Comparison of ENCODE assay signal across 1 cellular context in genomic region chr14:31909977-31910376, GRCh38.
TF ChIP-seq lines count a peak whose summit lies in the region.

No MANE protein-coding gene starts in this region.

TF ChIP-seq in A549, 52 proteins besides CTCF, POLR2A, EP300 and RAD21 (continued from another document):
- TF ChIP-seq E2F6 (IDR thresholded peaks at IDR 0.05; ENCODE audit: borderline replicate concordance, low read depth) (no peak), KDM1A (IDR thresholded peaks at IDR 0.05; ENCODE audit: low read depth) (no peak), TFCP2L1 (CRISPR knock-in tag; IDR thresholded peaks at IDR 0.05) (no peak), RFX5 (IDR thresholded peaks at IDR 0.05) (no peak)
